In the genomic region with DNA sequence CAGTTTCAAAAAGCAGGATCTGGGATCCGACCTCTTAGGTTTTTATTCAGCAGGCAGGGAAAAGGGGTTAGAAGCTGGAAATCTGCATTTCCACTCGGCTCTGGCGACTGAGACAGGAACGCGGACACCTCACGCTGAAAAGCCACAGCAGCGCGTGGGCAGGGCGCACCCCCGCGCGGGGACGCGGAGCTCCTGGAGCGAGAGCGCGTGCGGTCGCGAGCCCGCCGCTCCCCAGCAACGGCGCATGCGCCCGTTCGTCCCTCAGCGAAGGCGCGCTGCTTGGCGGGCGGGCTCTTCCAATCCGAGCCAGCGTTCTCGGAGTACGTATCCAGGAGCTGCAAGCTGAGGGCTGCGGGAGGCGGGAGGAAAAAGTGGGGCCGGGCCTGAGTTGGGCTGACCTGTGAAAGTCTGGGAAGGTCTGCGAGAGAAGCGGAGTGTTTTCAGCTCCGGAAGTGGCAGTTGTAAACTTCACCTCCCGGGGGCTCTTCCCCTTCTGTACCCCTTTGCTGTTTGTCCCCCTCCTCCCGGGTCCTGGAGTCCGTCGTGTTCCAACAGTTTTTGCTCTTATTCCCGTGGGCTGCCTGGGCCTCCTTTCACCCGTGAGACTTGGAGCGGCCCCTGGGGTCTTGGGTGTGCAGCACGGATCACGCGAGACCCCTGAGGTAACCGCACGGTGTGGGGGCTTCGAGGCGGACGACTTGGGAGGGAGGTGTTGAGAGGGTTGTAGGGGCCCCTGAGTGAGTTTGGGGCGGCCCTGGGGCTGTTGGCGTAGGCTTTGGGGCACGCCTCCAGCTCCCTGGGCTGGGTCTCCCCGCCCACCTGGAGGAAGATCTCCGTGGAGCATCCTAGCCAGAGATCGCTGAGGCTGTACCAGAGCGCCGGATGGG, we compare ENCODE assay signal across 8 cellular contexts. TPM values are rescaled to one million over a fixed set of nuclear protein-coding genes. Genes with fewer than 3 reads are reported as not detected.
DNase-seq lines count a peak whose midpoint lies in the region; ATAC-seq and TF ChIP-seq lines count a peak whose summit lies in the region.

Gene CCDC171, plus strand, starts transcription at position 403 of the 887 bp plus-strand sequence. CDS start 11,046 bp downstream, outside the sequence.

- TF ChIP-seq CTCF in colonic mucosa (IDR thresholded peaks at IDR 0.05) = no peak

- no peaks in the 10 kb centered on the region; a peak in 1 of 22 replicates for H3K9me3 ChIP-seq in BLaER1 treated with 17β-estradiol and CSF1 and Interleukin-3, amounts not matched to agents 10 nM and 100 nM (replicated peaks in 1 of 11)
- no peaks in the 10 kb centered on the region for H3K9me3 ChIP-seq in colonic mucosa

- ATAC-seq in HG03457 (IDR thresholded peaks at IDR 0.05; ENCODE audit: unreplicated experiment) = peak; percentile 71

- no peaks in the 10 kb centered on the region for H3K36me3 ChIP-seq in BLaER1 treated with 17β-estradiol and CSF1 and Interleukin-3, amounts not matched to agents 10 nM and 100 nM
- no peaks in the 10 kb centered on the region for H3K36me3 ChIP-seq in colonic mucosa

- H4K20me1 ChIP-seq in BLaER1 treated with 17β-estradiol and CSF1 and Interleukin-3, amounts not matched to agents 10 nM and 100 nM = no peaks in the 10 kb centered on the region

- H3K9ac ChIP-seq in BLaER1 treated with 17β-estradiol and CSF1 and Interleukin-3, amounts not matched to agents 10 nM and 100 nM = peak within 1 kb of the TSS; percentile 72 to 82 (median 79)
- H3K9ac ChIP-seq in colonic mucosa (ENCODE audit: low read depth in 2 of 2, low read length in 2 of 2) = peak within 1 kb of the TSS; percentile 84 to 86

- no peaks in the 10 kb centered on the region for H3K27me3 ChIP-seq in BLaER1 treated with 17β-estradiol and CSF1 and Interleukin-3, amounts not matched to agents 10 nM and 100 nM
- no peaks in the 10 kb centered on the region for H3K27me3 ChIP-seq in colonic mucosa

- peak within 1 kb of the TSS; percentile 20 to 80 (median 71); a peak in 20 of 22 replicates for H3K27ac ChIP-seq in BLaER1 treated with 17β-estradiol and CSF1 and Interleukin-3, amounts not matched to agents 10 nM and 100 nM
- H3K27ac ChIP-seq in colonic mucosa = peak within 1 kb of the TSS; percentile 76

- peak within 1 kb of the TSS; percentile 70 to 89 (median 78) for H3K4me3 ChIP-seq in BLaER1 treated with 17β-estradiol and CSF1 and Interleukin-3, amounts not matched to agents 10 nM and 100 nM
- H3K4me3 ChIP-seq in colonic mucosa = peak within 1 kb of the TSS; percentile 73

- DNase-seq in GM19240 (ENCODE audit: insufficient read length, low spot score) (peak; percentile 87), NCI-H524 (lab: John Stamatoyannopoulos, UW) (peak; percentile 93 to 95), colonic mucosa (peak; percentile 95), left kidney (ENCODE audit: low read depth, low spot score) (peak; percentile 99)
- DNase-seq in activated CD4-positive, alpha-beta T cell treated with anti-CD3 and anti-CD28 coated beads for 4 hours = peak; percentile 81 to 84
- peak; percentile 86 for DNase-seq in stimulated activated CD4-positive, alpha-beta T cell treated with anti-CD3 and anti-CD28 coated beads, Interleukin-1b, Interleukin-23, amount 100 ng/mL, for 48 hours

- peaks cover 3 to 21% (median 13%) of the 10 kb centered on the region in 10 experiments; a peak in 16 of 20 replicates for H3K4me1 ChIP-seq in BLaER1 treated with 17β-estradiol and CSF1 and Interleukin-3, amounts not matched to agents 10 nM and 100 nM
- H3K4me1 ChIP-seq in colonic mucosa = no peaks in the 10 kb centered on the region

- intact Hi-C loops in colonic mucosa (cut with DNase I) = no loop called here

- peak within 1 kb of the TSS; percentile 79 to 99 (median 92) for H3K4me2 ChIP-seq in BLaER1 treated with 17β-estradiol and CSF1 and Interleukin-3, amounts not matched to agents 10 nM and 100 nM

RNA-seq across cellular contexts. Expression of gene CCDC171, which starts in this region (rescaled TPM):
- 1 to 10 TPM; 2.3 TPM for total RNA-seq in colonic mucosa

Comparison
In these comparisons a context has a peak if more than half of its experiments do, and no peak if none do; other contexts are left out.
1. Peak in every context shown above with its lines: DNase-seq, ATAC-seq, H3K4me3 ChIP-seq and H3K27ac ChIP-seq.